In genomic region chr6:11909696-11910132, GRCh38 we compare ENCODE assay signal across 1 cellular context.
TF ChIP-seq lines count a peak whose summit lies in the region.

No MANE protein-coding gene starts in this region.

TF ChIP-seq in SK-N-SH, 30 proteins besides CTCF, POLR2A, EP300 and RAD21 (continued from another document):
- TF ChIP-seq, protein P1, sequence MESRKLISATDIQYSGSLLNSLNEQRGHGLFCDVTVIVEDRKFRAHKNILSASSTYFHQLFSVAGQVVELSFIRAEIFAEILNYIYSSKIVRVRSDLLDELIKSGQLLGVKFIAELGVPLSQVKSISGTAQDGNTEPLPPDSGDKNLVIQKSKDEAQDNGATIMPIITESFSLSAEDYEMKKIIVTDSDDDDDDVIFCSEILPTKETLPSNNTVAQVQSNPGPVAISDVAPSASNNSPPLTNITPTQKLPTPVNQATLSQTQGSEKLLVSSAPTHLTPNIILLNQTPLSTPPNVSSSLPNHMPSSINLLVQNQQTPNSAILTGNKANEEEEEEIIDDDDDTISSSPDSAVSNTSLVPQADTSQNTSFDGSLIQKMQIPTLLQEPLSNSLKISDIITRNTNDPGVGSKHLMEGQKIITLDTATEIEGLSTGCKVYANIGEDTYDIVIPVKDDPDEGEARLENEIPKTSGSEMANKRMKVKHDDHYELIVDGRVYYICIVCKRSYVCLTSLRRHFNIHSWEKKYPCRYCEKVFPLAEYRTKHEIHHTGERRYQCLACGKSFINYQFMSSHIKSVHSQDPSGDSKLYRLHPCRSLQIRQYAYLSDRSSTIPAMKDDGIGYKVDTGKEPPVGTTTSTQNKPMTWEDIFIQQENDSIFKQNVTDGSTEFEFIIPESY (IDR thresholded peaks at IDR 0.05; ENCODE audit: borderline replicate concordance, low read depth) = no peak; the same call in 1 of the 2 replicates
- no peak for TF ChIP-seq RFX5 (IDR thresholded peaks at IDR 0.05; ENCODE audit: low read length)
- no peak for TF ChIP-seq RCOR1 (IDR thresholded peaks at IDR 0.05; ENCODE audit: low read length)
- TF ChIP-seq FOSL2 (IDR thresholded peaks at IDR 0.05; ENCODE audit: borderline replicate concordance, low read depth) = peak; percentile 67; the same call in 1 of the 2 replicates
- no peak for TF ChIP-seq NRF1 (IDR thresholded peaks at IDR 0.05; ENCODE audit: low read depth, low read length)
- TF ChIP-seq, protein P2, sequence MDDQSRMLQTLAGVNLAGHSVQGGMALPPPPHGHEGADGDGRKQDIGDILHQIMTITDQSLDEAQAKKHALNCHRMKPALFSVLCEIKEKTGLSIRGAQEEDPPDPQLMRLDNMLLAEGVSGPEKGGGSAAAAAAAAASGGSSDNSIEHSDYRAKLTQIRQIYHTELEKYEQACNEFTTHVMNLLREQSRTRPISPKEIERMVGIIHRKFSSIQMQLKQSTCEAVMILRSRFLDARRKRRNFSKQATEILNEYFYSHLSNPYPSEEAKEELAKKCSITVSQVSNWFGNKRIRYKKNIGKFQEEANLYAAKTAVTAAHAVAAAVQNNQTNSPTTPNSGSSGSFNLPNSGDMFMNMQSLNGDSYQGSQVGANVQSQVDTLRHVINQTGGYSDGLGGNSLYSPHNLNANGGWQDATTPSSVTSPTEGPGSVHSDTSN (IDR thresholded peaks at IDR 0.05) = peak; percentile 96
- no peak for TF ChIP-seq IRF3 (IDR thresholded peaks at IDR 0.05; ENCODE audit: low read depth, low read length)
- TF ChIP-seq FOXM1 (IDR thresholded peaks at IDR 0.05; ENCODE audit: low read depth) = peak; percentile 52; the same call in 1 of the 2 replicates
- no peak for TF ChIP-seq EZH2phosphoT487 (IDR thresholded peaks at IDR 0.05; ENCODE audit: borderline replicate concordance, low read depth)
- peak; percentile 72; the same call in 1 of the 2 replicates for TF ChIP-seq NFIC (IDR thresholded peaks at IDR 0.05; ENCODE audit: borderline replicate concordance)
- peak; percentile 82; the same call in 1 of the 2 replicates for TF ChIP-seq TEAD4 (IDR thresholded peaks at IDR 0.05; ENCODE audit: borderline replicate concordance, insufficient read depth)
